In the genomic region with DNA sequence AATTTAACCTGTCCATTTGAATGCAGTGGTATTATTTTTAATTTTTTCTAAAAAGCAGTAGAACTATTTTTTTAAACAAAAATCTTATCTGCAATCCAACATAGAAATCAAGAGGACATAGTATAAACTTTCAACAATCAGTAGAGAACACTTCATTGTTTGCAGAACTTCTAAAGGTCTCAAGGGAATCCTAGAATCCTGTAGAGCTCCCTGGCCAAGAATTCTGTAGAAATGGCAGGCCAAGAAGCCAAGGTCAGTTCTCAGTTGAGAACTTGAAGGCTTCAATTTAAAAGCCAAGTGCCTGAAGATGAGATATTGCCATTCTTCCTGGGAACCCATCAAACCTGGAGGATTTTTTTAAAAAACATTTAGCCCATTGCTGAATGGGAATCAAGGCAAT, we compare ENCODE assay signal across 20 cellular contexts.
"Had no signal": no experiment of that assay in that cellular context is flagged by ENCODE, and none has a peak within 500 bp of the region (broad histone marks: within the 10 kb centered on the region; RNA-seq: fewer than 3 reads in every experiment).

No MANE protein-coding gene starts in this region.

- DNase-seq: KBM-7, MV-4-11, NCI-H1048, NCI-H1105, NCI-H1417, NCI-H1436 treated with DMSO at 0.1 percent for 48 hours, NCI-H1694, NCI-H187 treated with DMSO at 0.1 percent for 48 hours, NCI-H2029 treated with DMSO at 0.1 percent for 48 hours, NCI-H2171 treated with DMSO at 0.1 percent for 48 hours, NCI-H345, NCI-H524, NCI-H526 treated with DMSO at 0.1 percent for 48 hours, NCI-H748 treated with DMSO at 0.1 percent for 48 hours, PC-3, SHP77 treated with DMSO at 0.1 percent for 48 hours, SJCRH30 had no signal

- H3K9me3 ChIP-seq: SJCRH30 had no signal

- H3K27ac ChIP-seq: HL-60, RWPE1, SJCRH30 had no signal

- H3K27me3 ChIP-seq: SJCRH30 had no signal

- H3K4me3 ChIP-seq: SJCRH30 had no signal

- H3K36me3 ChIP-seq: SJCRH30 had no signal

- ATAC-seq: Panc1, PC-3 had no signal
